Comparison of ENCODE assay signal across 8 cellular contexts in genomic region chr11:112289588-112290461, GRCh38. TPM values are rescaled to one million over a fixed set of nuclear protein-coding genes. Genes with fewer than 3 reads are reported as not detected.
DNase-seq lines count a peak whose midpoint lies in the region; ATAC-seq and TF ChIP-seq lines count a peak whose summit lies in the region.

No MANE protein-coding gene starts in this region.

- H3K4me3 Mint-ChIP-seq in Caco-2 (ENCODE audit: unreplicated experiment) (peak overlapping the region; percentile 68), neural progenitor cell (peak overlapping the region; percentile 84)

- H3K27me3 ChIP-seq in Caco-2 (replicated peaks; ENCODE audit: control insufficient read depth, insufficient read depth, low read length), result peaks cover 1% of the 10 kb centered on the region; the same call in 1 of the 2 replicates
- H3K27me3 ChIP-seq in foreskin keratinocyte, result no peaks in the 10 kb centered on the region
- peaks cover 41% of the 10 kb centered on the region for H3K27me3 ChIP-seq in neural progenitor cell

- peak overlapping the region; percentile 47 for H3K4me3 ChIP-seq in Caco-2 (ENCODE audit: low read depth, low read length)
- H3K4me3 ChIP-seq in neural progenitor cell, result peak overlapping the region; percentile 54

- peak; percentile 91 for ATAC-seq in foreskin keratinocyte

- H3K9me3 ChIP-seq in Caco-2 (no peaks in the 10 kb centered on the region), neural progenitor cell (ENCODE audit: low read depth) (no peaks in the 10 kb centered on the region)

- H3K4me2 ChIP-seq in neural progenitor cell, result peak overlapping the region; percentile 88

- 0 out of 2 replicates have a peak, but pooled peaks cover 3% of the 10 kb centered on the region for H3K4me1 ChIP-seq in Caco-2
- H3K4me1 ChIP-seq in foreskin keratinocyte, result peaks cover 26% of the 10 kb centered on the region
- peaks cover 10% of the 10 kb centered on the region for H3K4me1 ChIP-seq in neural progenitor cell

- H3K4me1 Mint-ChIP-seq in Caco-2 (ENCODE audit: low read depth, unreplicated experiment) (no peaks in the 10 kb centered on the region), neural progenitor cell (peaks cover 10% of the 10 kb centered on the region)

- H3K9me3 Mint-ChIP-seq in Caco-2 (ENCODE audit: unreplicated experiment) (no peaks in the 10 kb centered on the region), neural progenitor cell (no peaks in the 10 kb centered on the region)

- H3K9ac ChIP-seq in neural progenitor cell, result no peak overlapping the region

- H4K20me1 ChIP-seq in neural progenitor cell (ENCODE audit: low read depth), result no peaks in the 10 kb centered on the region

- peaks cover 4% of the 10 kb centered on the region for H3F3A ChIP-seq in neural progenitor cell (ENCODE audit: low read depth)

- peak; percentile 79 to 94 for DNase-seq in Caco-2
- peak; percentile 89 for DNase-seq in GM20000 (ENCODE audit: low spot score)
- DNase-seq in HS-27A (ENCODE audit: low read depth), result peak; percentile 17
- peak; percentile 73 for DNase-seq in RPMI7951 (ENCODE audit: low read depth)
- peak; percentile 67 for DNase-seq in activated gamma-delta T cell (lab: John Stamatoyannopoulos, UW)
- DNase-seq in foreskin keratinocyte, result no peak
- DNase-seq in neural progenitor cell (ENCODE audit: low spot score), result peak; percentile 88
- DNase-seq in stromal cell of bone marrow (ENCODE audit: low read depth), result peak; percentile 37

- CTCF ChIA-PET in Caco-2 (lab: Charles Lee), result interaction anchor here (1.1 to 2.1 kb wide), 3 partner anchors 10 to 266 kb away, joined by 5 to 10 read pairs (median 5); no protein-coding TSS in a partner anchor

- no peak overlapping the region for H3K27ac Mint-ChIP-seq in Caco-2 (ENCODE audit: unreplicated experiment)
- no peak overlapping the region for H3K27ac Mint-ChIP-seq in neural progenitor cell

- no peaks in the 10 kb centered on the region for H3K79me2 ChIP-seq in neural progenitor cell (ENCODE audit: low read depth)

- H3K36me3 ChIP-seq in Caco-2 (ENCODE audit: control insufficient read depth, insufficient read depth, low read length) (no peaks in the 10 kb centered on the region), neural progenitor cell (no peaks in the 10 kb centered on the region)

- no peak overlapping the region for H3K27ac ChIP-seq in foreskin keratinocyte
- no peak overlapping the region for H3K27ac ChIP-seq in neural progenitor cell

- TF ChIP-seq CTCF in Caco-2 (IDR thresholded peaks at IDR 0.05; ENCODE audit: insufficient read depth in 1 of 2, low read depth in 1 of 2, low read length in 1 of 2, severe bottlenecking in 1 of 2, unreplicated experiment in 1 of 2) (peak; percentile 88 to 95), GM20000 (IDR thresholded peaks at IDR 0.05; ENCODE audit: extremely low read depth, missing control alignments) (peak; percentile 90), foreskin keratinocyte (conservative IDR thresholded peaks at IDR 0.05) (peak; percentile 97), neural progenitor cell (IDR thresholded peaks at IDR 0.05) (peak; percentile 79)

- POLR2A ChIA-PET in Caco-2 (lab: Charles Lee), result interaction anchor here (0.5 kb wide), 1 partner anchor 9 kb away, joined by 4 read pairs; no protein-coding TSS in a partner anchor

- BruUV-seq in Caco-2 (replicated peaks; lab: Mats Ljungman, UMichigan), result no TSS peak

- H3K36me3 Mint-ChIP-seq in Caco-2 (ENCODE audit: insufficient read depth, unreplicated experiment), result peaks cover 5% of the 10 kb centered on the region
- H3K36me3 Mint-ChIP-seq in neural progenitor cell, result no peaks in the 10 kb centered on the region

- intact Hi-C loops in Caco-2 (cut with micrococcal nuclease; ENCODE audit: unreplicated experiment), result loop anchor here (1.0 to 10.0 kb wide), 5 partner anchors 164 to 995 kb away; no protein-coding TSS in a partner anchor

- peaks cover 25% of the 10 kb centered on the region for H3K27me3 Mint-ChIP-seq in Caco-2 (ENCODE audit: insufficient read depth, unreplicated experiment)
- H3K27me3 Mint-ChIP-seq in neural progenitor cell (ENCODE audit: insufficient read depth, low read depth), result peaks cover 5% of the 10 kb centered on the region

- H2AFZ ChIP-seq in neural progenitor cell (replicated peaks), result peak overlapping the region; percentile 98

RNA-seq across cellular contexts. Expression of gene PLET1, which starts 29.2 kb away (rescaled TPM):
- total RNA-seq in Caco-2 (2022), result not detected in 2 replicates
- not detected in 2 replicates for total RNA-seq in RPMI7951 (2014; rRNA removed; shearing (Covaris generic))
- total RNA-seq in foreskin keratinocyte, result not detected in 2 replicates
- not detected in 2 replicates for polyA plus RNA-seq in foreskin keratinocyte
- total RNA-seq in neural progenitor cell (ENCODE audit: low replicate concordance), result not detected in 2 replicates

Comparison
In these comparisons a context has a peak if more than half of its experiments do, and no peak if none do; other contexts are left out.
1. DNase-seq: peak in Caco-2 (2 of 2), GM20000 (single experiment), HS-27A (single experiment), RPMI7951 (single experiment), activated gamma-delta T cell (single experiment), neural progenitor cell (single experiment) and stromal cell of bone marrow (single experiment); none in foreskin keratinocyte (0 of 2).
2. Peak in every context shown above with its lines, with median percentiles within 50 percentile points of each other: CTCF ChIP-seq.